Comparison of ENCODE assay signal across 7 cellular contexts in the genomic region with DNA sequence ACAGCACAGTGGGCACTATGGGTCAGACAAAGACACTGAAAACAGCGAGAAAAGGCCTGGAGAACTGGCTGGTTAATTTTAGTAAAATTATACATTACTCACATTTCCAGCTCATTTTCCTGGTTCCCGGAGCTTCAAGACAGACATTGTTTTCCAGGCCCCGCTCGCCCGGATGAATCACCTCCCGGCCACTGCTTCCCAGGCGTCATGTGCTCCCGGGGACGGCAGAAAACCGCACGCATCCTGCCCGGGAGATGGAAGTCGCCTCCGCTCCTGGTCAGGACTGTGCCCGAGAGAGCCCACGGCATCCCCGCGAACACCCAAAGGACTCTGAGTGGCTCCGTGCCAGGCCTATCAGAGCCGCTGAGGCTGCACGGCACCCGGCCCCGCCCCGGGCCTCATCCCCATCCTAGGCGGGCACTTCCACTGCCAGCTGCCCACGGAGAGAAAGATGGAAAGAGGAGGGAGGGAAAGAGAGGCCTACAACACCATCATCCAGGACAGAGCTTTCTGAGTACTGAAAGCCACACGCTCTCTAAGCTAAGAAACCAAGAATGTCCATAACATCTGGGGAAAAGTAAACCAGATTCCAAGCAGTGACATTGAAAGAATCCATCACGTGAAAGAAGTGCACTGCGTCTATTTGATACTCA.
A peak's percentile ranks its signal among the peaks of the same experiment; 100 is the strongest.
DNase-seq lines count a peak whose midpoint lies in the region; ATAC-seq and TF ChIP-seq lines count a peak whose summit lies in the region.

No MANE protein-coding gene starts in this region.

- DNase-seq in LHCN-M2 (ENCODE audit: low read depth) (peak; percentile 97), dedifferentiated amniotic fluid mesenchymal stem cell (ENCODE audit: extremely low spot score) (peak; percentile 91), lower lobe of right lung (no peak), transverse colon (peak; percentile 46)

- peaks cover 31% of the 10 kb centered on the region for H3K4me1 ChIP-seq in lower lobe of right lung
- H3K4me1 ChIP-seq in transverse colon = peaks cover 0 to 26% (median 9%) of the 10 kb centered on the region in 4 donors

- TF ChIP-seq CTCF in lower lobe of right lung (IDR thresholded peaks at IDR 0.05) (no peak), transverse colon (IDR thresholded peaks at IDR 0.05) (no peak)

- TF ChIP-seq EP300 in transverse colon (IDR thresholded peaks at IDR 0.05; ENCODE audit: low read depth) = no peak

- ATAC-seq in lower lobe of right lung (peak; percentile 24 to 31), GM19455 (IDR thresholded peaks at IDR 0.05; ENCODE audit: unreplicated experiment) (no peak), HG03442 (IDR thresholded peaks at IDR 0.05; ENCODE audit: unreplicated experiment) (no peak), GM21737 (IDR thresholded peaks at IDR 0.05; ENCODE audit: unreplicated experiment) (no peak)

- H3K36me3 ChIP-seq in lower lobe of right lung (peaks cover 35% of the 10 kb centered on the region), transverse colon (no peaks in the 10 kb centered on the region)

- in situ Hi-C loops in transverse colon (cut with MboI; ENCODE audit: low pct_ligation_motif_present in 1 of 4, low pct_unique_long_range_greater_than_20kb in 1 of 4, low sequenced_read_pairs in 3 of 4) = no loop called here

- H3K27me3 ChIP-seq in lower lobe of right lung (ENCODE audit: low read depth) = no peaks in the 10 kb centered on the region
- no peaks in the 10 kb centered on the region for H3K27me3 ChIP-seq in transverse colon

- intact Hi-C loops in lower lobe of right lung (cut with DNase I) (no loop called here), transverse colon (cut with DNase I; ENCODE audit: low total_unique reads) (no loop called here)

- H3K4me3 ChIP-seq in lower lobe of right lung = no peak overlapping the region
- H3K4me3 ChIP-seq in transverse colon = peak overlapping the region in 1 of 4 donors; percentile 11

- H3K9me3 ChIP-seq in lower lobe of right lung (no peaks in the 10 kb centered on the region), transverse colon (no peaks in the 10 kb centered on the region)

- peak overlapping the region; percentile 73 for H3K27ac ChIP-seq in lower lobe of right lung
- peak overlapping the region; percentile 77 to 89 (median 84) for H3K27ac ChIP-seq in transverse colon

- 64 to 81% methylated on average over 3 to 29 of the region's 29 CpGs for WGBS in transverse colon (ENCODE audit: low coverage in 1 of 2), 2 donors

- no peak for TF ChIP-seq POLR2A in transverse colon (IDR thresholded peaks at IDR 0.05)

Comparison
In these comparisons a context has a peak if more than half of its experiments do, and no peak if none do; other contexts are left out.
1. ATAC-seq: peak in lower lobe of right lung (2 of 2); none in GM19455 (single experiment), HG03442 (single experiment) and GM21737 (single experiment).